28 cellular contexts compared by ENCODE assay signal in genomic region chr9:125767349-125767748, GRCh38. TPM values are rescaled to one million over a fixed set of nuclear protein-coding genes. Genes with fewer than 3 reads are reported as not detected.
DNase-seq lines count a peak whose midpoint lies in the region; ATAC-seq, FAIRE-seq and TF ChIP-seq lines count a peak whose summit lies in the region.
"Had no signal": no experiment of that assay in that cellular context is flagged by ENCODE, and none has a peak within 500 bp of the region (broad histone marks: within the 10 kb centered on the region; RNA-seq: fewer than 3 reads in every experiment).

No MANE protein-coding gene starts in this region.

- no peak for TF ChIP-seq CTCF in GM12878 (IDR thresholded peaks at IDR 0.05 in 2 of 3, conservative IDR thresholded peaks at IDR 0.05 in 1 of 3; ENCODE audit: control insufficient read depth in 2 of 3, extremely low read depth in 1 of 3, insufficient read depth in 1 of 3, low read depth in 3 of 3, low read length in 3 of 3)

- SMC1A ChIA-PET in GM12878 (lab: Charles Lee; ENCODE audit: uncharacterized antibody, unreplicated experiment): interaction anchor here (0.8 to 1.8 kb wide), 5 partner anchors 9 to 147 kb away, joined by 3 to 6 read pairs (median 4); no protein-coding TSS in a partner anchor

- H3K36me3 ChIP-seq in GM12878 (ENCODE audit: control insufficient read depth in 2 of 2, insufficient read depth in 2 of 2, low read length in 1 of 2): 0 out of 4 replicates have a peak, but pooled peaks cover 0 to 2% of the 10 kb centered on the region in 2 experiments
- H3K36me3 ChIP-seq: cardiac muscle cell, thyroid gland, uterus had no signal

- TF ChIP-seq POLR2A in GM12892 (IDR thresholded peaks at IDR 0.05; ENCODE audit: low read depth, low read length) (no peak), GM12878 (IDR thresholded peaks at IDR 0.05; ENCODE audit: low read depth, low read length) (no peak)

- in situ Hi-C loops in GM12878 (cut with MboI): no loop called here
- in situ Hi-C loops in KBM-7 (cut with MboI; ENCODE audit: low pct_unique_long_range_greater_than_20kb, low sequenced_read_pairs): no loop called here

- H3K9me3 ChIP-seq in GM12878 (replicated peaks; ENCODE audit: control insufficient read depth, insufficient read depth, low read length): no peaks in the 10 kb centered on the region; the same call in 2 of the 3 replicates
- H3K9me3 ChIP-seq: mucosa of descending colon, thyroid gland, uterus had no signal

- peak overlapping the region; percentile 78 for H3K4me2 ChIP-seq in GM12878 (ENCODE audit: control insufficient read depth, insufficient read depth)

- TF ChIP-seq EP300 in GM12878 (IDR thresholded peaks at IDR 0.05; ENCODE audit: borderline replicate concordance in 1 of 2, control insufficient read depth in 1 of 2, low read depth in 2 of 2, low read length in 2 of 2): no peak

- H3K79me2 ChIP-seq in GM12878 (ENCODE audit: control insufficient read depth, insufficient read depth, low read length): peaks cover 61% of the 10 kb centered on the region

- POLR2A ChIA-PET in GM12878 (lab: Charles Lee): no interaction called here

- ATAC-seq in GM21390 (IDR thresholded peaks at IDR 0.05; ENCODE audit: unreplicated experiment) (peak; percentile 70), HG03103 (IDR thresholded peaks at IDR 0.05; ENCODE audit: low read depth, unreplicated experiment) (peak; percentile 54), GM12878 (peak; percentile 75), left cardiac atrium (no peak)
- ATAC-seq: activated CD8-positive, alpha-beta memory T cell treated with anti-CD3 and anti-CD28 coated beads, Interleukin-2, amount 10 ng/mL, durations not matched to agents 7 days and 5 days; activated naive CD8-positive, alpha-beta T cell treated with anti-CD3 and anti-CD28 coated beads, Interleukin-2, amount 50 U/mL, for 24 hours; activated T-cell treated with anti-CD3 and anti-CD28 coated beads, Interleukin-2, amount 50 U/mL, for 4 hours; CD8-positive, alpha-beta T cell; mucosa of descending colon; natural killer cell treated with Interleukin-12 subunit alpha and Interleukin-12 subunit beta and Interleukin-15 and Interleukin-18, amount 100 ng/mL, for 72 hours had no signal

- H3K27ac ChIP-seq in GM12878 (ENCODE audit: control insufficient read depth, insufficient read depth): peak overlapping the region; percentile 33
- H3K27ac ChIP-seq: cardiac muscle cell, coronary artery, GM23248, SK-N-MC, thyroid gland, uterus had no signal

- no TSS peak for BruUV-seq in GM12878 (replicated peaks; lab: Mats Ljungman, UMichigan)

- RAD21 ChIA-PET in GM12878 (lab: Charles Lee; ENCODE audit: unreplicated experiment): interaction anchor here (0.8 to 1.5 kb wide), 3 partner anchors 9 to 25 kb away, joined by 3 to 4 read pairs (median 3); no protein-coding TSS in a partner anchor

- H4K20me1 ChIP-seq in GM12878 (ENCODE audit: control insufficient read depth, insufficient read depth): no peaks in the 10 kb centered on the region

- no peak for TF ChIP-seq RAD21 in GM12878 (IDR thresholded peaks at IDR 0.05; ENCODE audit: insufficient read depth, low read depth, low read length)

- H3K4me1 ChIP-seq in GM12878 (ENCODE audit: control insufficient read depth, insufficient read depth, low read length): peaks cover 10% of the 10 kb centered on the region
- H3K4me1 ChIP-seq: uterus had no signal

- FAIRE-seq in GM12892 (lab: Jason Lieb, UNC) (peak; percentile 89), GM12878 (lab: Jason Lieb, UNC) (peak; percentile 78)

- H2AFZ ChIP-seq in GM12878 (ENCODE audit: control insufficient read depth, low read depth, low read length): no peak overlapping the region
- H2AFZ ChIP-seq: GM23248 had no signal

- no peaks in the 10 kb centered on the region for H3K27me3 ChIP-seq in GM12878 (replicated peaks in 1 of 2; ENCODE audit: control insufficient read depth in 2 of 2, insufficient read depth in 2 of 2, low read length in 1 of 2)
- H3K27me3 ChIP-seq: cardiac muscle cell, thyroid gland, uterus had no signal

- intact Hi-C loops in GM12878 (cut with micrococcal nuclease; ENCODE audit: unreplicated experiment): loop anchor here (10.0 kb wide), 1 partner anchor 117 kb away; no protein-coding TSS in a partner anchor
- intact Hi-C loops in left cardiac atrium (cut with DNase I): no loop called here

- H3K9ac ChIP-seq in GM12878 (ENCODE audit: control insufficient read depth, insufficient read depth, low read length): no peak overlapping the region
- H3K9ac ChIP-seq: GM23248 had no signal

- CTCF ChIA-PET in GM12878 (lab: Yijun Ruan, JAX): interaction anchor here (1.8 to 2.3 kb wide), 2 partner anchors 8 to 9 kb away, joined by 5 read pairs; no protein-coding TSS in a partner anchor

- H3K4me3 ChIP-seq in GM12878: no peak overlapping the region
- H3K4me3 ChIP-seq: cardiac muscle cell, coronary artery, GM23248, mucosa of descending colon, SK-N-MC, thyroid gland, uterus had no signal

- DNase-seq in GM12892 (ENCODE audit: insufficient read length): no peak
- DNase-seq in GM12878 (ENCODE audit: low read depth, low spot score): no peak
- no peak for DNase-seq in NCI-H526 (lab: John Stamatoyannopoulos, UW)
- DNase-seq in KBM-7: no peak
- no peak for DNase-seq in left cardiac atrium
- no peak for DNase-seq in AG20443 (ENCODE audit: low spot score)
- DNase-seq: activated CD4-positive, alpha-beta T cell treated with anti-CD3 and anti-CD28 coated beads, Interleukin-2, amount 50 U/mL, for 4 hours; activated CD8-positive, alpha-beta memory T cell treated with anti-CD3 and anti-CD28 coated beads, Interleukin-2, amount 10 ng/mL, durations not matched to agents 7 days and 5 days; activated naive CD8-positive, alpha-beta T cell treated with anti-CD3 and anti-CD28 coated beads, Interleukin-2, amount 50 U/mL, for 24 hours; activated T-cell treated with anti-CD3 and anti-CD28 coated beads, Interleukin-2, amount 50 U/mL, for 4 hours; CD8-positive, alpha-beta T cell; effector memory CD4-positive, alpha-beta T cell; GM23248; hypothalamus; mucosa of descending colon; NCI-H1048; NCI-H187; NCI-H524 treated with DMSO at 0.1 percent for 48 hours; NK-92 treated with Interleukin-12 subunit alpha and Interleukin-12 subunit beta, amount 100 ng/mL, for 24 hours; stimulated activated CD4-positive, alpha-beta T cell treated with anti-CD3 and anti-CD28 coated beads, Interleukin-4, amount 100 ng/mL, for 1 hour; thyroid gland; uterus had no signal

TF ChIP-seq in GM12878, 131 proteins besides CTCF, POLR2A, EP300 and RAD21:
- TF ChIP-seq HSF1 (IDR thresholded peaks at IDR 0.05; ENCODE audit: low read depth, low read length): no peak
- peak; percentile 9; the same call in 1 of the 2 replicates for TF ChIP-seq SMC3 (IDR thresholded peaks at IDR 0.05; ENCODE audit: borderline replicate concordance, low read length)
- TF ChIP-seq RUNX3 (IDR thresholded peaks at IDR 0.05; ENCODE audit: low read length): peak; percentile 13; the same call in 1 of the 2 replicates
- TF ChIP-seq PAX5 (IDR thresholded peaks at IDR 0.05; ENCODE audit: borderline replicate concordance, low read depth, low read length): no peak
- TF ChIP-seq IKZF2 (IDR thresholded peaks at IDR 0.05): 0 out of 4 replicates have a peak, but pooled peaks of 1 of the 2 experiments have one; percentile 16

RNA-seq across cellular contexts. Expression of gene PBX3, which starts 20.2 kb away (rescaled TPM):
- 25.3 TPM for polyA plus RNA-seq in GM12892 (2012; ENCODE audit: missing spikeins)
- total RNA-seq in GM12878 (2013; cell fraction: nucleolus; rRNA removed): 530 and 531 TPM in 2 replicates
- total RNA-seq in GM12878 (2014; rRNA removed): 22.9 and 24.5 TPM in 2 replicates
- 21.3 and 23.3 TPM in 2 replicates for total RNA-seq in GM12878 (2014; rRNA removed; fragmentation: Illumina TruSeq; extraction: Trizol)
- total RNA-seq in GM12878 (2021): 33.4 and 34.6 TPM in 2 replicates
- polyA plus RNA-seq in GM12878 (2011; ENCODE audit: low read depth): 20.7 TPM
- 146 and 184 TPM in 2 replicates for polyA plus RNA-seq in GM12878 (2011; rRNA removed)
- 71.8 and 77.9 TPM in 2 replicates for polyA plus RNA-seq in GM12878 (2011; cell fraction: cytosol; rRNA removed)
- polyA plus RNA-seq in GM12878 (2011; cell fraction: nucleus; rRNA removed): 159 and 168 TPM in 2 replicates
- polyA plus RNA-seq in GM12878 (2012): 26.8 and 29.0 TPM in 2 replicates
- polyA plus RNA-seq in GM12878 (2014; fragmentation: Illumina TruSeq; extraction: Trizol): 21.5 and 26.9 TPM in 2 replicates
- 1 to 10 TPM; 6.7 to 9.1 TPM for polyA plus RNA-seq in GM12878 (2014; fragmentation: Nextera tagmentation; extraction: Ambion mirVana)
- 27.6 and 38.2 TPM in 2 replicates for polyA plus RNA-seq in GM12878 (2014; rRNA removed)
- 10 to 100 TPM in 1 of 2 experiments, 1 to 10 TPM in 1; 9.5 to 13.3 TPM for polyA plus RNA-seq in GM12878 (2016; fragmentation: Nextera tagmentation; extraction: Ambion mirVana)
- 168 and 196 TPM in 2 replicates for polyA minus RNA-seq in GM12878 (2011; rRNA and poly(A)+ RNA removed)
- 48.8 and 54.7 TPM in 2 replicates for polyA minus RNA-seq in GM12878 (2011; cell fraction: cytosol; rRNA and poly(A)+ RNA removed)
- 771 and 1,558 TPM in 2 replicates for polyA minus RNA-seq in GM12878 (2011; cell fraction: nucleus; rRNA and poly(A)+ RNA removed)
- total RNA-seq in left cardiac atrium: 10 to 100 TPM; 54.8 to 65.3 TPM

Comparison
In these comparisons a context has a peak if more than half of its experiments do, and no peak if none do; other contexts are left out.
1. ATAC-seq: peak in GM21390 (single experiment), HG03103 (single experiment) and GM12878 (single experiment); none in left cardiac atrium (0 of 2).